8 cellular contexts compared by ENCODE assay signal in genomic region chr5:69331528-69332445, GRCh38. TPM values are rescaled to one million over a fixed set of nuclear protein-coding genes. Genes with fewer than 3 reads are reported as not detected.
DNase-seq lines count a peak whose midpoint lies in the region; ATAC-seq and TF ChIP-seq lines count a peak whose summit lies in the region.

No MANE protein-coding gene starts in this region.

- peaks cover 13% of the 10 kb centered on the region for H3K4me1 Mint-ChIP-seq in WTC11
- H3K4me1 Mint-ChIP-seq in stimulated activated memory B cell treated with anti-CD40 and anti-IgM and Interleukin-4, amounts not matched to agents 10 μg/mL and 1 μg/mL and 100 μg/mL, for 72 hours, result peaks cover 19% of the 10 kb centered on the region

- H3K27me3 ChIP-seq in iPS-15b (ENCODE audit: control insufficient read depth, insufficient read depth, low read length), result peaks cover 2% of the 10 kb centered on the region

- H3K4me3 Mint-ChIP-seq in WTC11, result peak overlapping the region; percentile 74
- H3K4me3 Mint-ChIP-seq in stimulated activated memory B cell treated with anti-CD40 and anti-IgM and Interleukin-4, amounts not matched to agents 10 μg/mL and 1 μg/mL and 100 μg/mL, for 72 hours, result peak overlapping the region; percentile 87

- no peaks in the 10 kb centered on the region for H3K9me3 ChIP-seq in HEK293 (ENCODE audit: control insufficient read depth, insufficient read depth, low read depth, low read length)
- H3K9me3 ChIP-seq in iPS-15b (ENCODE audit: control insufficient read depth, insufficient read depth, low read length), result no peaks in the 10 kb centered on the region

- TF ChIP-seq CTCF in 22Rv1 (IDR thresholded peaks at IDR 0.05) (no peak), HEK293 (tag by site-specific recombination; IDR thresholded peaks at IDR 0.05) (no peak), WTC11 (IDR thresholded peaks at IDR 0.05) (no peak)

- CTCF ChIA-PET in HEK293 (lab: Yijun Ruan, JAX), result no interaction called here
- CTCF ChIA-PET in WTC11 (lab: Charles Lee), result interaction anchor here (0.9 to 1.2 kb wide), 3 partner anchors 29 to 66 kb away, joined by 3 to 7 read pairs (median 3); no protein-coding TSS in a partner anchor

- peaks cover 14% of the 10 kb centered on the region for H3K27me3 Mint-ChIP-seq in WTC11 (ENCODE audit: low read depth)
- H3K27me3 Mint-ChIP-seq in stimulated activated memory B cell treated with anti-CD40 and anti-IgM and Interleukin-4, amounts not matched to agents 10 μg/mL and 1 μg/mL and 100 μg/mL, for 72 hours, result no peaks in the 10 kb centered on the region

- H3K9ac ChIP-seq in iPS-15b (ENCODE audit: low read depth, low read length), result peak overlapping the region; percentile 67

- H3K36me3 ChIP-seq in HEK293 (ENCODE audit: control insufficient read depth in 2 of 2, insufficient read depth in 1 of 2, low read length in 2 of 2) (no peaks in the 10 kb centered on the region), iPS-15b (ENCODE audit: control insufficient read depth, insufficient read depth, low read length) (no peaks in the 10 kb centered on the region)

- POLR2A ChIA-PET in HEK293 (lab: Yijun Ruan, JAX), result interaction anchor here (1.0 to 1.2 kb wide), 3 partner anchors 61 to 143 kb away, joined by 3 to 4 read pairs (median 4); partner anchors contain the start of gene CENPH
- POLR2A ChIA-PET in WTC11 (lab: Charles Lee), result no interaction called here

- peak overlapping the region; percentile 70 for H3K27ac ChIP-seq in 22Rv1
- no peak overlapping the region for H3K27ac ChIP-seq in HEK293 (ENCODE audit: extremely low read depth, low read depth, low read length)

- H3K4me3 ChIP-seq in HEK293 (ENCODE audit: low read depth, low read length) (peak overlapping the region; percentile 89), iPS-15b (ENCODE audit: low read depth, low read length) (peak overlapping the region; percentile 62)

- no peaks in the 10 kb centered on the region for H3K9me3 Mint-ChIP-seq in WTC11
- H3K9me3 Mint-ChIP-seq in stimulated activated memory B cell treated with anti-CD40 and anti-IgM and Interleukin-4, amounts not matched to agents 10 μg/mL and 1 μg/mL and 100 μg/mL, for 72 hours, result no peaks in the 10 kb centered on the region

- ATAC-seq in WTC11 (peak; percentile 25), HG03521 (IDR thresholded peaks at IDR 0.05; ENCODE audit: unreplicated experiment) (no peak)
- ATAC-seq in stimulated activated memory B cell treated with anti-CD40 and anti-IgM and Interleukin-4, amounts not matched to agents 10 μg/mL and 1 μg/mL and 100 μg/mL, for 72 hours, result no peak

- DNase-seq in WTC11 (ENCODE audit: low spot score) (no peak), kidney glomerular epithelial cell (lab: John Stamatoyannopoulos, UW) (no peak), NCI-H1048 (lab: John Stamatoyannopoulos, UW) (no peak)

- H3K4me1 ChIP-seq in HEK293 (ENCODE audit: control insufficient read depth, insufficient read depth, low read length) (peaks cover 5% of the 10 kb centered on the region; the same call in 1 of the 2 replicates), iPS-15b (ENCODE audit: control insufficient read depth, insufficient read depth, low read length) (peaks cover 6% of the 10 kb centered on the region)

- no peaks in the 10 kb centered on the region for H3K36me3 Mint-ChIP-seq in WTC11
- peaks cover 4% of the 10 kb centered on the region for H3K36me3 Mint-ChIP-seq in stimulated activated memory B cell treated with anti-CD40 and anti-IgM and Interleukin-4, amounts not matched to agents 10 μg/mL and 1 μg/mL and 100 μg/mL, for 72 hours

- H3K27ac Mint-ChIP-seq in WTC11, result peak overlapping the region; percentile 30
- H3K27ac Mint-ChIP-seq in stimulated activated memory B cell treated with anti-CD40 and anti-IgM and Interleukin-4, amounts not matched to agents 10 μg/mL and 1 μg/mL and 100 μg/mL, for 72 hours, result peak overlapping the region; percentile 94

TF ChIP-seq in HEK293, 187 proteins besides CTCF, POLR2A, EP300 and RAD21:
- TF ChIP-seq SCRT2 (tag by site-specific recombination; IDR thresholded peaks at IDR 0.05), result peak; percentile 85
- TF ChIP-seq GLI4 (tag by site-specific recombination; IDR thresholded peaks at IDR 0.05), result no peak
- TF ChIP-seq SCRT1 (tag by site-specific recombination; IDR thresholded peaks at IDR 0.05; ENCODE audit: borderline replicate concordance), result 0 out of 2 replicates have a peak, but pooled peaks have one; percentile 42
- no peak for TF ChIP-seq SP3 (tag by site-specific recombination; IDR thresholded peaks at IDR 0.05)

TF ChIP-seq in WTC11, 78 proteins besides CTCF, POLR2A, EP300 and RAD21:
- TF ChIP-seq NR1H2 (CRISPR knock-in tag; IDR thresholded peaks at IDR 0.05) (no peak), ZBTB43 (CRISPR knock-in tag; IDR thresholded peaks at IDR 0.05) (no peak), ZNF219 (CRISPR knock-in tag; IDR thresholded peaks at IDR 0.05; ENCODE audit: borderline replicate concordance) (no peak), RELA (CRISPR knock-in tag; IDR thresholded peaks at IDR 0.05; ENCODE audit: borderline replicate concordance) (no peak), KAT7 (CRISPR knock-in tag; IDR thresholded peaks at IDR 0.05; ENCODE audit: borderline replicate concordance) (no peak), ZNF232 (CRISPR knock-in tag; IDR thresholded peaks at IDR 0.05) (no peak), ZNF423 (CRISPR knock-in tag; IDR thresholded peaks at IDR 0.05) (no peak), IRF1 (CRISPR knock-in tag; IDR thresholded peaks at IDR 0.05) (no peak), E2F4 (CRISPR knock-in tag; IDR thresholded peaks at IDR 0.05; ENCODE audit: borderline replicate concordance, low read depth) (no peak), MXD4 (CRISPR knock-in tag; IDR thresholded peaks at IDR 0.05; ENCODE audit: borderline replicate concordance) (no peak), IRF2 (CRISPR knock-in tag; IDR thresholded peaks at IDR 0.05; ENCODE audit: borderline replicate concordance, low read depth) (no peak), ELF4 (CRISPR knock-in tag; IDR thresholded peaks at IDR 0.05; ENCODE audit: low read depth) (no peak), SOX15 (CRISPR knock-in tag; IDR thresholded peaks at IDR 0.05) (no peak), MYBL2 (CRISPR knock-in tag; IDR thresholded peaks at IDR 0.05) (no peak), ZNF396 (CRISPR knock-in tag; IDR thresholded peaks at IDR 0.05; ENCODE audit: borderline replicate concordance) (no peak), CREB1 (CRISPR knock-in tag; IDR thresholded peaks at IDR 0.05) (no peak)
- TF ChIP-seq, protein P1, sequence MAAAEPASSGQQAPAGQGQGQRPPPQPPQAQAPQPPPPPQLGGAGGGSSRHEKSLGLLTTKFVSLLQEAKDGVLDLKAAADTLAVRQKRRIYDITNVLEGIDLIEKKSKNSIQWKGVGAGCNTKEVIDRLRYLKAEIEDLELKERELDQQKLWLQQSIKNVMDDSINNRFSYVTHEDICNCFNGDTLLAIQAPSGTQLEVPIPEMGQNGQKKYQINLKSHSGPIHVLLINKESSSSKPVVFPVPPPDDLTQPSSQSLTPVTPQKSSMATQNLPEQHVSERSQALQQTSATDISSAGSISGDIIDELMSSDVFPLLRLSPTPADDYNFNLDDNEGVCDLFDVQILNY (CRISPR knock-in tag; IDR thresholded peaks at IDR 0.05), result no peak
- TF ChIP-seq, protein P2, sequence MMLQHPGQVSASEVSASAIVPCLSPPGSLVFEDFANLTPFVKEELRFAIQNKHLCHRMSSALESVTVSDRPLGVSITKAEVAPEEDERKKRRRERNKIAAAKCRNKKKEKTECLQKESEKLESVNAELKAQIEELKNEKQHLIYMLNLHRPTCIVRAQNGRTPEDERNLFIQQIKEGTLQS (CRISPR knock-in tag; conservative IDR thresholded peaks at IDR 0.05), result no peak
- TF ChIP-seq, protein P3, sequence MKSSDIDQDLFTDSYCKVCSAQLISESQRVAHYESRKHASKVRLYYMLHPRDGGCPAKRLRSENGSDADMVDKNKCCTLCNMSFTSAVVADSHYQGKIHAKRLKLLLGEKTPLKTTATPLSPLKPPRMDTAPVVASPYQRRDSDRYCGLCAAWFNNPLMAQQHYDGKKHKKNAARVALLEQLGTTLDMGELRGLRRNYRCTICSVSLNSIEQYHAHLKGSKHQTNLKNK (CRISPR knock-in tag; IDR thresholded peaks at IDR 0.05), result no peak
- TF ChIP-seq, protein P4, sequence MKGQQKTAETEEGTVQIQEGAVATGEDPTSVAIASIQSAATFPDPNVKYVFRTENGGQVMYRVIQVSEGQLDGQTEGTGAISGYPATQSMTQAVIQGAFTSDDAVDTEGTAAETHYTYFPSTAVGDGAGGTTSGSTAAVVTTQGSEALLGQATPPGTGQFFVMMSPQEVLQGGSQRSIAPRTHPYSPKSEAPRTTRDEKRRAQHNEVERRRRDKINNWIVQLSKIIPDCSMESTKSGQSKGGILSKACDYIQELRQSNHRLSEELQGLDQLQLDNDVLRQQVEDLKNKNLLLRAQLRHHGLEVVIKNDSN (CRISPR knock-in tag; IDR thresholded peaks at IDR 0.05), result no peak

RNA-seq across cellular contexts. Expression of gene CCDC125, which starts 0.8 kb away (rescaled TPM):
- total RNA-seq in WTC11 (2021), result 3.1 to 5.5 TPM (median 5.5 TPM) in 3 replicates

RNA-seq across cellular contexts. Expression of gene AK6, which starts 37.5 kb away (rescaled TPM):
- total RNA-seq in WTC11 (2021), result 33.2 to 43.1 TPM (median 33.3 TPM) in 3 replicates

RNA-seq across cellular contexts. Expression of gene TAF9, which starts 37.5 kb away (rescaled TPM):
- 73.7 to 76.6 TPM (median 76.1 TPM) in 3 replicates for total RNA-seq in WTC11 (2021)

RNA-seq across cellular contexts. Expression of gene RAD17, which starts 37.8 kb away (rescaled TPM):
- total RNA-seq in WTC11 (2021), result 30.2 to 32.6 TPM (median 32.0 TPM) in 3 replicates
